In the genomic region with DNA sequence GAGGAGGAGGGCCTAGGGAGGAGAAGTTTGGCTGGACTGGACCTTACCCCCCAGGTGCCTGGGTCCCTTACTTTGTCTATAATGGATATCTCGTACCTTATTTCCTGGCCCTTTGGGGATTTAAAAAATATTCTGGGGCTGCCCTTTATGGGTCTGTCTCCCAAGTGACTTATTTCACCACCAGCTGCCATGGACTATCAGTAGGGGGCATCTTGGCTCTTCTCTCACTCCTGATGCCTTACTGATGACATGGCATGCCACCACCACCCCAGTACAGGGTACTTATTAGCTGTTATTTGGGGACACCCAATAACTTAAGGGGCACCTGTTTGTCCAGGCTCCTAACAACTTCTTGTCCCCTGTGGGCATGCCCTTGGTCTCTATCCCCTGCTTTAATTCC, we compare ENCODE assay signal across 10 cellular contexts. TPM values are rescaled to one million over a fixed set of nuclear protein-coding genes. Genes with fewer than 3 reads are reported as not detected.
DNase-seq lines count a peak whose midpoint lies in the region; ATAC-seq and TF ChIP-seq lines count a peak whose summit lies in the region.
"Had no signal": no experiment of that assay in that cellular context is flagged by ENCODE, and none has a peak within 500 bp of the region (broad histone marks: within the 10 kb centered on the region; RNA-seq: fewer than 3 reads in every experiment).

No MANE protein-coding gene starts in this region.

- H3K9me3 ChIP-seq in SK-N-MC (ENCODE audit: low read depth, low read length) (no peaks in the 10 kb centered on the region), stomach (no peaks in the 10 kb centered on the region)
- no peaks in the 10 kb centered on the region for H3K9me3 ChIP-seq in naive thymus-derived CD4-positive, alpha-beta T cell (ENCODE audit: control insufficient read depth in 2 of 3, low read length in 3 of 3)
- H3K9me3 ChIP-seq: SJSA1 had no signal

- peaks cover 8% of the 10 kb centered on the region; the same call in 1 of the 2 replicates for H3K4me1 ChIP-seq in GM23338 (ENCODE audit: insufficient read depth)
- H3K4me1 ChIP-seq in stomach, result peaks cover 87 to 100% (median 94%) of the 10 kb centered on the region in 4 donors
- H3K4me1 ChIP-seq in naive thymus-derived CD4-positive, alpha-beta T cell (ENCODE audit: control insufficient read depth in 2 of 2, insufficient read depth in 2 of 2, low read length in 2 of 2), result no peaks in the 10 kb centered on the region

- no peaks in the 10 kb centered on the region for H3K79me2 ChIP-seq in GM23338 (replicated peaks; ENCODE audit: insufficient read depth)

- POLR2A ChIA-PET in naive thymus-derived CD4-positive, alpha-beta T cell (lab: Charles Lee), result no interaction called here

- H2AFZ ChIP-seq in GM23338, result no peak overlapping the region

- no peak overlapping the region for H3K9ac ChIP-seq in SK-N-MC (ENCODE audit: insufficient read length)

- H3K4me3 ChIP-seq in GM23338, result no peak overlapping the region
- H3K4me3 ChIP-seq in SK-N-MC, result no peak overlapping the region
- H3K4me3 ChIP-seq in fibroblast of mammary gland (ENCODE audit: control insufficient read depth, low read depth, low read length), result no peak overlapping the region
- no peak overlapping the region for H3K4me3 ChIP-seq in stomach
- no peak overlapping the region for H3K4me3 ChIP-seq in naive thymus-derived CD4-positive, alpha-beta T cell (ENCODE audit: low read length)
- H3K4me3 ChIP-seq in lower leg skin (ENCODE audit: low read depth, poor library complexity, severe bottlenecking), result no peak overlapping the region
- H3K4me3 ChIP-seq: SJSA1 had no signal

- H3K27ac ChIP-seq in GM23338 (ENCODE audit: low read depth) (no peak overlapping the region), SK-N-MC (peak overlapping the region; percentile 58; the same call in 1 of the 2 replicates), stomach (peak overlapping the region in 4 of 5 donors; percentile 36 to 88 (median 73))
- H3K27ac ChIP-seq in naive thymus-derived CD4-positive, alpha-beta T cell (ENCODE audit: low read depth, low read length), result no peak overlapping the region
- H3K27ac ChIP-seq: SJSA1 had no signal

- TF ChIP-seq POLR2A in stomach (IDR thresholded peaks at IDR 0.05), result no peak
- TF ChIP-seq POLR2A in lower leg skin (IDR thresholded peaks at IDR 0.05), result no peak

- TF ChIP-seq CTCF in GM23338 (conservative IDR thresholded peaks at IDR 0.05; ENCODE audit: low read depth in 2 of 2), result peak; percentile 7 to 64; a peak in 2 of 4 replicates
- TF ChIP-seq CTCF in fibroblast of mammary gland (conservative IDR thresholded peaks at IDR 0.05; ENCODE audit: control insufficient read depth, insufficient read depth, low read depth, low read length), result peak; percentile 24
- no peak for TF ChIP-seq CTCF in stomach (IDR thresholded peaks at IDR 0.05)
- TF ChIP-seq CTCF in lower leg skin (IDR thresholded peaks at IDR 0.05), result no peak

- H3K4me1 Mint-ChIP-seq in GM23338, result peaks cover 6% of the 10 kb centered on the region
- peaks cover 0 to 7% (median 0%) of the 10 kb centered on the region in 7 donors for H3K4me1 Mint-ChIP-seq in naive thymus-derived CD4-positive, alpha-beta T cell

- H3K36me3 ChIP-seq in GM23338 (ENCODE audit: insufficient read depth), result no peaks in the 10 kb centered on the region
- peaks cover 13% of the 10 kb centered on the region for H3K36me3 ChIP-seq in SK-N-MC (ENCODE audit: insufficient read depth, low read length)
- H3K36me3 ChIP-seq in stomach, result no peaks in the 10 kb centered on the region
- H3K36me3 ChIP-seq in naive thymus-derived CD4-positive, alpha-beta T cell (ENCODE audit: control insufficient read depth in 2 of 3, insufficient read depth in 3 of 3, low read length in 3 of 3), result no peaks in the 10 kb centered on the region

- H3K36me3 Mint-ChIP-seq in GM23338 (ENCODE audit: low read depth), result no peaks in the 10 kb centered on the region
- peaks cover 0 to 11% (median 0%) of the 10 kb centered on the region in 5 donors for H3K36me3 Mint-ChIP-seq in naive thymus-derived CD4-positive, alpha-beta T cell

- ATAC-seq in GM23338, result no peak
- no peak for ATAC-seq in naive thymus-derived CD4-positive, alpha-beta T cell

- no peak for DNase-seq in GM23338 (ENCODE audit: low spot score)
- DNase-seq in SK-N-MC (ENCODE audit: low read depth, low spot score), result no peak
- no peak for DNase-seq in fibroblast of mammary gland (ENCODE audit: low read depth)
- DNase-seq in stomach, result no peak
- no peak for DNase-seq in naive thymus-derived CD4-positive, alpha-beta T cell
- DNase-seq in RKO (ENCODE audit: low spot score), result no peak
- no peak for DNase-seq in lower leg skin (ENCODE audit: low spot score in 2 of 2)
- no peak for DNase-seq in HuH-7.5 (ENCODE audit: low spot score)
- DNase-seq: NCI-H1105 had no signal

- CTCF ChIA-PET in naive thymus-derived CD4-positive, alpha-beta T cell (lab: Charles Lee), result interaction anchor here (0.8 to 1.5 kb wide), 6 partner anchors 10 to 72 kb away, joined by 3 to 6 read pairs (median 4); no protein-coding TSS in a partner anchor

- no peak overlapping the region for H3K27ac Mint-ChIP-seq in GM23338
- no peak overlapping the region for H3K27ac Mint-ChIP-seq in naive thymus-derived CD4-positive, alpha-beta T cell

- 69 to 88% (median 80%) methylated on average over 1 of the region's 1 CpG for WGBS in stomach, 5 donors
- WGBS in lower leg skin, 2 donors, result 68 to 83% methylated on average over 1 of the region's 1 CpG

- H3K4me2 ChIP-seq in GM23338, result no peak overlapping the region

- no peaks in the 10 kb centered on the region for H3K9me3 Mint-ChIP-seq in GM23338
- H3K9me3 Mint-ChIP-seq in naive thymus-derived CD4-positive, alpha-beta T cell, result no peaks in the 10 kb centered on the region

- peaks cover 4% of the 10 kb centered on the region; the same call in 1 of the 2 replicates for H3F3A ChIP-seq in GM23338 (replicated peaks; ENCODE audit: low read depth)

- H3K27me3 Mint-ChIP-seq in GM23338 (ENCODE audit: insufficient read depth, low read depth, poor library complexity), result peaks cover 60% of the 10 kb centered on the region
- H3K27me3 Mint-ChIP-seq in naive thymus-derived CD4-positive, alpha-beta T cell, result no peaks in the 10 kb centered on the region

- H4K20me1 ChIP-seq in GM23338 (replicated peaks; ENCODE audit: insufficient read depth), result no peaks in the 10 kb centered on the region; the same call in 1 of the 2 replicates

- peaks cover 70% of the 10 kb centered on the region for H3K27me3 ChIP-seq in GM23338 (ENCODE audit: insufficient read depth)
- H3K27me3 ChIP-seq in stomach, result no peaks in the 10 kb centered on the region
- H3K27me3 ChIP-seq in naive thymus-derived CD4-positive, alpha-beta T cell (ENCODE audit: control insufficient read depth in 2 of 2, insufficient read depth in 2 of 2, low read length in 2 of 2), result no peaks in the 10 kb centered on the region
- H3K27me3 ChIP-seq: SJSA1 had no signal

- H3K9me2 ChIP-seq in GM23338 (ENCODE audit: insufficient read depth), result no peaks in the 10 kb centered on the region

- no peak overlapping the region for H3K4me3 Mint-ChIP-seq in GM23338
- no peak overlapping the region for H3K4me3 Mint-ChIP-seq in naive thymus-derived CD4-positive, alpha-beta T cell

- intact Hi-C loops in stomach (cut with DNase I; ENCODE audit: low total_unique reads), result loop anchor here (5.0 kb wide), 1 partner anchor 36 kb away; a partner anchor contains a TSS
- intact Hi-C loops in naive thymus-derived CD4-positive, alpha-beta T cell (cut with micrococcal nuclease), result no loop called here
- intact Hi-C loops in lower leg skin (cut with DNase I; ENCODE audit: low total_unique reads), result no loop called here

- no peak for TF ChIP-seq EP300 in stomach (IDR thresholded peaks at IDR 0.05)

TF ChIP-seq in GM23338, 12 proteins besides CTCF, POLR2A, EP300 and RAD21 (continues in another document):
- TF ChIP-seq JUNB (IDR thresholded peaks at IDR 0.05; ENCODE audit: unreplicated experiment) (no peak), POLR2AphosphoS5 (IDR thresholded peaks at IDR 0.05; ENCODE audit: low read depth) (no peak)
- TF ChIP-seq, protein P1, sequence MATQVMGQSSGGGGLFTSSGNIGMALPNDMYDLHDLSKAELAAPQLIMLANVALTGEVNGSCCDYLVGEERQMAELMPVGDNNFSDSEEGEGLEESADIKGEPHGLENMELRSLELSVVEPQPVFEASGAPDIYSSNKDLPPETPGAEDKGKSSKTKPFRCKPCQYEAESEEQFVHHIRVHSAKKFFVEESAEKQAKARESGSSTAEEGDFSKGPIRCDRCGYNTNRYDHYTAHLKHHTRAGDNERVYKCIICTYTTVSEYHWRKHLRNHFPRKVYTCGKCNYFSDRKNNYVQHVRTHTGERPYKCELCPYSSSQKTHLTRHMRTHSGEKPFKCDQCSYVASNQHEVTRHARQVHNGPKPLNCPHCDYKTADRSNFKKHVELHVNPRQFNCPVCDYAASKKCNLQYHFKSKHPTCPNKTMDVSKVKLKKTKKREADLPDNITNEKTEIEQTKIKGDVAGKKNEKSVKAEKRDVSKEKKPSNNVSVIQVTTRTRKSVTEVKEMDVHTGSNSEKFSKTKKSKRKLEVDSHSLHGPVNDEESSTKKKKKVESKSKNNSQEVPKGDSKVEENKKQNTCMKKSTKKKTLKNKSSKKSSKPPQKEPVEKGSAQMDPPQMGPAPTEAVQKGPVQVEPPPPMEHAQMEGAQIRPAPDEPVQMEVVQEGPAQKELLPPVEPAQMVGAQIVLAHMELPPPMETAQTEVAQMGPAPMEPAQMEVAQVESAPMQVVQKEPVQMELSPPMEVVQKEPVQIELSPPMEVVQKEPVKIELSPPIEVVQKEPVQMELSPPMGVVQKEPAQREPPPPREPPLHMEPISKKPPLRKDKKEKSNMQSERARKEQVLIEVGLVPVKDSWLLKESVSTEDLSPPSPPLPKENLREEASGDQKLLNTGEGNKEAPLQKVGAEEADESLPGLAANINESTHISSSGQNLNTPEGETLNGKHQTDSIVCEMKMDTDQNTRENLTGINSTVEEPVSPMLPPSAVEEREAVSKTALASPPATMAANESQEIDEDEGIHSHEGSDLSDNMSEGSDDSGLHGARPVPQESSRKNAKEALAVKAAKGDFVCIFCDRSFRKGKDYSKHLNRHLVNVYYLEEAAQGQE (IDR thresholded peaks at IDR 0.05; ENCODE audit: unreplicated experiment), result no peak
- TF ChIP-seq, protein P2, sequence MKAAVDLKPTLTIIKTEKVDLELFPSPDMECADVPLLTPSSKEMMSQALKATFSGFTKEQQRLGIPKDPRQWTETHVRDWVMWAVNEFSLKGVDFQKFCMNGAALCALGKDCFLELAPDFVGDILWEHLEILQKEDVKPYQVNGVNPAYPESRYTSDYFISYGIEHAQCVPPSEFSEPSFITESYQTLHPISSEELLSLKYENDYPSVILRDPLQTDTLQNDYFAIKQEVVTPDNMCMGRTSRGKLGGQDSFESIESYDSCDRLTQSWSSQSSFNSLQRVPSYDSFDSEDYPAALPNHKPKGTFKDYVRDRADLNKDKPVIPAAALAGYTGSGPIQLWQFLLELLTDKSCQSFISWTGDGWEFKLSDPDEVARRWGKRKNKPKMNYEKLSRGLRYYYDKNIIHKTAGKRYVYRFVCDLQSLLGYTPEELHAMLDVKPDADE (IDR thresholded peaks at IDR 0.05), result no peak

RNA-seq across cellular contexts. Expression of a gene that starts 38.0 kb away (rescaled TPM):
- 0.14 and 1.2 TPM in 2 replicates for total RNA-seq in GM23338 (2014; rRNA removed; shearing (Covaris generic))
- polyA plus RNA-seq in GM23338 (2016; fragmentation: Nextera tagmentation; extraction: Ambion mirVana), result 0.06 and 0.31 TPM in 2 replicates
- total RNA-seq in stomach, result 100 to 1,000 TPM in 1 of 5 donors, 10 to 100 TPM in 4; 14.0 to 183 (median 63.3) TPM
- polyA plus RNA-seq in stomach, result 10 to 100 TPM; 11.5 to 45.0 (median 30.2) TPM
- total RNA-seq in naive thymus-derived CD4-positive, alpha-beta T cell, result 1 to 10 TPM; 2.4 to 7.7 (median 6.3) TPM
- under 1 TPM; 0.41 to 0.77 TPM for polyA plus RNA-seq in naive thymus-derived CD4-positive, alpha-beta T cell
- 100 to 1,000 TPM; 119 to 177 (median 136) TPM for total RNA-seq in lower leg skin

Comparison
In these comparisons a context has a peak if more than half of its experiments do, and no peak if none do; other contexts are left out.
1. H3K27ac ChIP-seq: peak in SK-N-MC (single experiment) and stomach (4 of 5); none in GM23338 (single experiment) and naive thymus-derived CD4-positive, alpha-beta T cell (single experiment).
2. CTCF ChIP-seq: peak in GM23338 (2 of 2) and fibroblast of mammary gland (single experiment); none in stomach (0 of 7) and lower leg skin (0 of 3).